8 cellular contexts compared by ENCODE assay signal in genomic region chr5:131634666-131634995, GRCh38. TPM values are rescaled to one million over a fixed set of nuclear protein-coding genes. Genes with fewer than 3 reads are reported as not detected.
A peak's percentile ranks its signal among the peaks of the same experiment; 100 is the strongest.
DNase-seq lines count a peak whose midpoint lies in the region; ATAC-seq lines count a peak whose summit lies in the region.

No MANE protein-coding gene starts in this region.

- no peaks in the 10 kb centered on the region for H3K9me3 Mint-ChIP-seq in central memory CD8-positive, alpha-beta T cell

- H3K9ac ChIP-seq in ES-I3 (ENCODE audit: low read depth, low read length): peak overlapping the region; percentile 85

- peaks cover 5% of the 10 kb centered on the region for H3K4me1 ChIP-seq in ES-I3 (ENCODE audit: insufficient read depth, low read length)

- peaks cover 25% of the 10 kb centered on the region for H3K4me1 Mint-ChIP-seq in central memory CD8-positive, alpha-beta T cell

- H3K36me3 Mint-ChIP-seq in central memory CD8-positive, alpha-beta T cell (ENCODE audit: insufficient read depth): peaks cover 17% of the 10 kb centered on the region

- no peaks in the 10 kb centered on the region for H3K9me3 ChIP-seq in ES-I3 (ENCODE audit: control insufficient read depth, insufficient read depth, low read length)

- H3K36me3 ChIP-seq in ES-I3 (ENCODE audit: insufficient read depth, low read length): no peaks in the 10 kb centered on the region

- H3K4me3 Mint-ChIP-seq in central memory CD8-positive, alpha-beta T cell: no peak overlapping the region

- DNase-seq in Jurkat, Clone E6-1 (ENCODE audit: low read depth, low spot score): peak; percentile 67
- DNase-seq in T-helper 9 cell: peak; percentile 56
- DNase-seq in central memory CD8-positive, alpha-beta T cell (ENCODE audit: low spot score in 2 of 2): peak; percentile 55 to 57
- DNase-seq in left kidney (ENCODE audit: low read depth, low spot score): peak; percentile 85
- DNase-seq in stimulated activated CD4-positive, alpha-beta T cell treated with anti-CD3 and anti-CD28 coated beads, TNF-alpha, amount 100 ng/mL, for 1 hour (ENCODE audit: low read depth in 3 of 3, low spot score in 1 of 3): peak in 2 of 3 donors; percentile 10 to 26
- no peak for DNase-seq in pons (ENCODE audit: low spot score)

- H3K27me3 Mint-ChIP-seq in central memory CD8-positive, alpha-beta T cell: no peaks in the 10 kb centered on the region

- peak; percentile 26 for ATAC-seq in GM21717 (IDR thresholded peaks at IDR 0.05; ENCODE audit: unreplicated experiment)
- ATAC-seq in central memory CD8-positive, alpha-beta T cell (replicated peaks; ENCODE audit: extremely low read depth, poor library complexity, severe bottlenecking): peak; percentile 37

- H3K4me3 ChIP-seq in Jurkat, Clone E6-1 (ENCODE audit: low read length): peak overlapping the region; percentile 97

- H3K27ac Mint-ChIP-seq in central memory CD8-positive, alpha-beta T cell (ENCODE audit: low read depth): peak overlapping the region; percentile 96

RNA-seq across cellular contexts. Expression of gene RAPGEF6, which starts 0.4 kb away (rescaled TPM):
- 6.8 TPM for polyA plus RNA-seq in Jurkat, Clone E6-1 (2012; ENCODE audit: insufficient read depth, insufficient read length)
